ENCODE assay signal across 8 cellular contexts in the genomic region with DNA sequence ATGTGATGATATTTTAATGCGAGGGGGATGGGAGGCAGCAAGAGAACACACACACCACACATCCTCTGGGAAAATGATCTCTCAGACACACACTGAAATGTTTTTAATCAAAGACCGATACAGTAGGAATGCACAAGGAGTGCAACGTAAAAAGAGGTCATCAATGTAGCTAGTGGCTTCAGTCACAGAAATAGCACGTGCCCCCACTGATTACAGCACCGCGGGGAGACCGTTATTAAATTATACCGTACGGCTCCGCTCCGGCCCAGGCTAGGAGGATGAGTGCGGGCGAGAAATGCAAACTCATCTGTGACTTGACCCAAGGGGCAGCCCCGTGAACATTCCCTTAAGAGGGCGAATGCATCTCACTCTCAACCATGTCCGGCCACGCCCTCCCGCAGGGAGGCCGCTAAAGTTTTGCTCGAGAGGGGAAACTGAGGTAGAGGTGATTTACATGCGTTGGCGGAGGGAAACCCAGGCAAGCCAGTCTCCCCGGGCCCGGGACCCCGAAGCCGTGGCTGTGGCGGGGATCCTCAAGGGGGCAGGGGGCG. TPM values are rescaled to one million over a fixed set of nuclear protein-coding genes. Genes with fewer than 3 reads are reported as not detected.
A peak's percentile ranks its signal among the peaks of the same experiment; 100 is the strongest.
DNase-seq lines count a peak whose midpoint lies in the region; ATAC-seq and TF ChIP-seq lines count a peak whose summit lies in the region.

No MANE protein-coding gene starts in this region.

- peak overlapping the region; percentile 89 for H3K27ac Mint-ChIP-seq in activated T-cell treated with anti-CD3 and anti-CD28 coated beads, Interleukin-2, amount 50 U/mL, for 72 hours
- peak overlapping the region; percentile 93 for H3K27ac Mint-ChIP-seq in type B pancreatic cell

- H3K4me3 ChIP-seq in GM23248 (peak overlapping the region; percentile 86), Loucy (ENCODE audit: low read length, poor library complexity, severe bottlenecking) (peak overlapping the region; percentile 93), neutrophil (ENCODE audit: low read depth in 1 of 2, low read length in 1 of 2) (peak overlapping the region; percentile 79 to 94)

- H4K20me1 ChIP-seq in GM23248 (ENCODE audit: insufficient read depth) (peaks cover 13% of the 10 kb centered on the region; the same call in 1 of the 2 replicates), Loucy (ENCODE audit: insufficient read depth, low read length, poor library complexity, severe bottlenecking) (peaks cover 65% of the 10 kb centered on the region)

- ATAC-seq in activated T-cell treated with anti-CD3 and anti-CD28 coated beads, Interleukin-2, amount 50 U/mL, for 72 hours (replicated peaks in 1 of 2): peak; percentile 65 to 70

- peaks cover 6 to 7% of the 10 kb centered on the region in 2 donors for H3K36me3 Mint-ChIP-seq in activated T-cell treated with anti-CD3 and anti-CD28 coated beads, Interleukin-2, amount 50 U/mL, for 72 hours (ENCODE audit: insufficient read depth in 2 of 2)
- peaks cover 3% of the 10 kb centered on the region for H3K36me3 Mint-ChIP-seq in type B pancreatic cell

- peaks cover 96% of the 10 kb centered on the region for H3K79me2 ChIP-seq in GM23248 (ENCODE audit: insufficient read depth)
- H3K79me2 ChIP-seq in Loucy (ENCODE audit: insufficient read depth, low read length): peaks cover 97% of the 10 kb centered on the region

- H3F3A ChIP-seq in GM23248 (ENCODE audit: insufficient read depth): peaks cover 39% of the 10 kb centered on the region
- H3F3A ChIP-seq in Loucy (ENCODE audit: low read depth): no peaks in the 10 kb centered on the region

- H3K4me1 ChIP-seq in GM23248 (ENCODE audit: insufficient read depth) (peaks cover 34% of the 10 kb centered on the region), Loucy (ENCODE audit: insufficient read depth, low read length, poor library complexity, severe bottlenecking) (peaks cover 80% of the 10 kb centered on the region), neutrophil (ENCODE audit: control insufficient read depth in 1 of 2, insufficient read depth in 1 of 2, low read depth in 1 of 2, low read length in 1 of 2) (peaks cover 33 to 46% of the 10 kb centered on the region in 2 experiments)

- H3K4me2 ChIP-seq in GM23248 (ENCODE audit: unreplicated experiment): peak overlapping the region; percentile 96
- peak overlapping the region; percentile 96 for H3K4me2 ChIP-seq in Loucy (ENCODE audit: low read depth, low read length, poor library complexity, severe bottlenecking)

- DNase-seq in GM13976 (ENCODE audit: low spot score) (peak; percentile 75), GM23248 (peak; percentile 78), foreskin melanocyte (peak; percentile 17), type B pancreatic cell (ENCODE audit: extremely low spot score, unreplicated experiment) (no peak), NCI-H1105 treated with DMSO at 0.1 percent for 48 hours (lab: John Stamatoyannopoulos, UW) (no peak)
- DNase-seq in activated T-cell treated with anti-CD3 and anti-CD28 coated beads, Interleukin-2, amount 50 U/mL, for 72 hours: peak; percentile 79

- H3K9ac ChIP-seq in GM23248 (peak overlapping the region; percentile 96), Loucy (ENCODE audit: low read depth, low read length, poor library complexity, severe bottlenecking) (peak overlapping the region; percentile 96)

- H3K27me3 ChIP-seq in GM23248 (replicated peaks; ENCODE audit: insufficient read depth): no peaks in the 10 kb centered on the region
- no peaks in the 10 kb centered on the region for H3K27me3 ChIP-seq in Loucy (ENCODE audit: insufficient read depth, low read length, poor library complexity, severe bottlenecking)
- no peaks in the 10 kb centered on the region for H3K27me3 ChIP-seq in neutrophil

- no peaks in the 10 kb centered on the region for H3K27me3 Mint-ChIP-seq in activated T-cell treated with anti-CD3 and anti-CD28 coated beads, Interleukin-2, amount 50 U/mL, for 72 hours (ENCODE audit: low read depth)
- no peaks in the 10 kb centered on the region for H3K27me3 Mint-ChIP-seq in type B pancreatic cell

- in situ Hi-C loops in GM13976 (cut with MboI; ENCODE audit: low sequenced_read_pairs, unreplicated experiment): no loop called here
- in situ Hi-C loops in GM23248 (cut with MboI): no loop called here

- H2AFZ ChIP-seq in GM23248 (peak overlapping the region; percentile 73; the same call in 1 of the 2 replicates), Loucy (ENCODE audit: low read length) (peak overlapping the region; percentile 58)

- peaks cover 83% of the 10 kb centered on the region for H3K4me1 Mint-ChIP-seq in activated T-cell treated with anti-CD3 and anti-CD28 coated beads, Interleukin-2, amount 50 U/mL, for 72 hours (ENCODE audit: low read depth)
- peaks cover 31% of the 10 kb centered on the region for H3K4me1 Mint-ChIP-seq in type B pancreatic cell (ENCODE audit: unreplicated experiment)

- peak overlapping the region; percentile 92 to 95 for H3K4me3 Mint-ChIP-seq in activated T-cell treated with anti-CD3 and anti-CD28 coated beads, Interleukin-2, amount 50 U/mL, for 72 hours
- H3K4me3 Mint-ChIP-seq in type B pancreatic cell: peak overlapping the region; percentile 94

- peak overlapping the region; percentile 93 for H3K27ac ChIP-seq in GM23248
- peak overlapping the region; percentile 97 for H3K27ac ChIP-seq in neutrophil

- H3K36me3 ChIP-seq in GM23248 (ENCODE audit: low read depth) (0 out of 2 replicates have a peak, but pooled peaks cover 7% of the 10 kb centered on the region), Loucy (ENCODE audit: insufficient read depth, low read length) (no peaks in the 10 kb centered on the region), neutrophil (no peaks in the 10 kb centered on the region)

- WGBS in GM23248 (ENCODE audit: low coverage in 1 of 2, low lambda C conversion rate in 2 of 2, missing lambda C conversion rate in 2 of 2), 2 experiments: 1% methylated on average over 28 of the region's 28 CpGs

- no peaks in the 10 kb centered on the region for H3K9me3 ChIP-seq in GM23248 (ENCODE audit: low read depth)
- no peaks in the 10 kb centered on the region for H3K9me3 ChIP-seq in Loucy (ENCODE audit: insufficient read depth, low read depth, low read length)
- no peaks in the 10 kb centered on the region for H3K9me3 ChIP-seq in neutrophil

- H3K9me2 ChIP-seq in GM23248 (ENCODE audit: insufficient read depth): no peaks in the 10 kb centered on the region
- no peaks in the 10 kb centered on the region for H3K9me2 ChIP-seq in Loucy (replicated peaks; ENCODE audit: low read depth, low read length)

- TF ChIP-seq CTCF in GM13976 (IDR thresholded peaks at IDR 0.05; ENCODE audit: borderline replicate concordance, control extremely low read depth, extremely low read depth, insufficient read depth, missing control alignments) (no peak), Loucy (conservative IDR thresholded peaks at IDR 0.05; ENCODE audit: low read length) (no peak), neutrophil (IDR thresholded peaks at IDR 0.05) (no peak), type B pancreatic cell (conservative IDR thresholded peaks at IDR 0.05) (no peak)

- H3K9me3 Mint-ChIP-seq in activated T-cell treated with anti-CD3 and anti-CD28 coated beads, Interleukin-2, amount 50 U/mL, for 72 hours: no peaks in the 10 kb centered on the region
- no peaks in the 10 kb centered on the region for H3K9me3 Mint-ChIP-seq in type B pancreatic cell

RNA-seq across cellular contexts. Expression of a gene that starts 0.6 kb away (rescaled TPM):
- 63.7 and 69.9 TPM in 2 replicates for total RNA-seq in GM23248 (2014; rRNA removed; shearing (Covaris generic))
- 45.4 and 49.4 TPM in 2 replicates for polyA plus RNA-seq in GM23248 (2016; fragmentation: Nextera tagmentation; extraction: Ambion mirVana)
- 100 to 1,000 TPM; 208 to 215 TPM for total RNA-seq in activated T-cell treated with anti-CD3 and anti-CD28 coated beads, Interleukin-2, amount 50 U/mL, for 72 hours
- total RNA-seq in type B pancreatic cell (ENCODE audit: low replicate concordance): 108 and 110 TPM in 2 replicates

RNA-seq across cellular contexts. Expression of a gene that starts 41.8 kb away (rescaled TPM):
- total RNA-seq in GM23248 (2014; rRNA removed; shearing (Covaris generic)): 58.7 and 69.4 TPM in 2 replicates
- 54.5 and 56.9 TPM in 2 replicates for polyA plus RNA-seq in GM23248 (2016; fragmentation: Nextera tagmentation; extraction: Ambion mirVana)
- total RNA-seq in activated T-cell treated with anti-CD3 and anti-CD28 coated beads, Interleukin-2, amount 50 U/mL, for 72 hours: 10 to 100 TPM; 36.5 to 38.5 TPM
- 48.6 and 60.1 TPM in 2 replicates for total RNA-seq in type B pancreatic cell (ENCODE audit: low replicate concordance)

RNA-seq across cellular contexts. Expression of a gene that starts 42.1 kb away (rescaled TPM):
- 26.9 and 37.1 TPM in 2 replicates for total RNA-seq in GM23248 (2014; rRNA removed; shearing (Covaris generic))
- polyA plus RNA-seq in GM23248 (2016; fragmentation: Nextera tagmentation; extraction: Ambion mirVana): 36.6 and 38.4 TPM in 2 replicates
- total RNA-seq in activated T-cell treated with anti-CD3 and anti-CD28 coated beads, Interleukin-2, amount 50 U/mL, for 72 hours: 10 to 100 TPM; 43.7 to 52.7 TPM
- 35.9 and 43.3 TPM in 2 replicates for total RNA-seq in type B pancreatic cell (ENCODE audit: low replicate concordance)

Comparison
In these comparisons a context has a peak if more than half of its experiments do, and no peak if none do; other contexts are left out.
1. DNase-seq: peak in GM13976 (single experiment), GM23248 (single experiment), activated T-cell treated with anti-CD3 and anti-CD28 coated beads, Interleukin-2, amount 50 U/mL, for 72 hours (2 of 2) and foreskin melanocyte (single experiment); none in type B pancreatic cell (single experiment) and NCI-H1105 treated with DMSO at 0.1 percent for 48 hours (single experiment).
2. Peak in every context shown above with its lines, with median percentiles within 50 percentile points of each other: H3K4me3 ChIP-seq.